ENCODE assay signal across 20 cellular contexts in the genomic region with DNA sequence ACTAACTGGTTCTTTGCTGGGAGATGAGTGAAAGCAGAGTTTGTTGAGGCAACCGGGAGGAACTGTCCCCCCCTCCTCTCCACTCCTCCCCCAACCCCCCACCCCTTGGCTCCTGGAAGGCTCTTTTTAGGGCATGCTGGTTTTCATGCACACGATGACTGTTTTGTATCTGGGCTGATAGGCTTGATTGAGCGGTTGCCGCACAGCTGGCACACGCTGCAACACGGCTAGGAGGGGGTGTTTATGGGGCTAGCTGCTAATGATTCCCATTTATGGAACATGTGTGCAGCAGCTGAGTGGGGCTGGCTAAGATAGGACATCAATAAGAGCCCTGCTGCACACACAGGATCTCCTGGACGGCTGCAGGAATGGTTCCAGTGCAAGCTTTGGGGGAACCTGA.
"Had no signal": no experiment of that assay in that cellular context is flagged by ENCODE, and none has a peak within 500 bp of the region (broad histone marks: within the 10 kb centered on the region; RNA-seq: fewer than 3 reads in every experiment).

No MANE protein-coding gene starts in this region.

- ATAC-seq: activated CD8-positive, alpha-beta T cell treated with anti-CD3 and anti-CD28 coated beads, Interleukin-2, amount 10 ng/mL, durations not matched to agents 7 days and 5 days; gastroesophageal sphincter; heart left ventricle; naive thymus-derived CD4-positive, alpha-beta T cell; right lobe of liver; stimulated activated memory B cell treated with anti-CD40 and anti-IgM and Interleukin-4, amounts not matched to agents 10 μg/mL and 1 μg/mL and 100 μg/mL, for 72 hours; upper lobe of right lung had no signal

- H3K36me3 Mint-ChIP-seq: neural progenitor cell had no signal

- H3K4me3 ChIP-seq: adrenal gland, breast epithelium, coronary artery, gastroesophageal sphincter, heart left ventricle, left ventricle myocardium inferior, mucosa of descending colon, neural progenitor cell, prostate gland, right lobe of liver, thoracic aorta, upper lobe of right lung had no signal

- H3K9me3 Mint-ChIP-seq: activated CD4-positive, alpha-beta T cell treated with anti-CD3 and anti-CD28 coated beads, Interleukin-2, amount 10 ng/mL, durations not matched to agents 7 days and 5 days; neural progenitor cell; stimulated activated memory B cell treated with anti-CD40 and anti-IgM and Interleukin-4, amounts not matched to agents 10 μg/mL and 1 μg/mL and 100 μg/mL, for 72 hours had no signal

- H2AFZ ChIP-seq: neural progenitor cell had no signal

- H3K4me2 ChIP-seq: neural progenitor cell had no signal

- DNase-seq: activated CD4-positive, alpha-beta T cell treated with anti-CD3 and anti-CD28 coated beads, Interleukin-2, amount 10 ng/mL, durations not matched to agents 7 days and 5 days; activated CD8-positive, alpha-beta T cell treated with anti-CD3 and anti-CD28 coated beads, Interleukin-2, amount 10 ng/mL, durations not matched to agents 7 days and 5 days; activated naive CD4-positive, alpha-beta T cell treated with anti-CD3 and anti-CD28 coated beads for 36 hours; activated T-cell treated with anti-CD3 and anti-CD28 coated beads, Interleukin-2, amount 50 U/mL, for 24 hours; adrenal gland; heart left ventricle; left ventricle myocardium inferior; mucosa of descending colon; naive thymus-derived CD4-positive, alpha-beta T cell; right lobe of liver; stimulated activated CD4-positive, alpha-beta T cell treated with anti-CD3 and anti-CD28 coated beads, Interleukin-4, amount 100 ng/mL, for 4 hours; upper lobe of right lung had no signal

- H3K27ac Mint-ChIP-seq: activated CD4-positive, alpha-beta T cell treated with anti-CD3 and anti-CD28 coated beads, Interleukin-2, amount 10 ng/mL, durations not matched to agents 7 days and 5 days; activated CD8-positive, alpha-beta T cell treated with anti-CD3 and anti-CD28 coated beads, Interleukin-2, amount 10 ng/mL, durations not matched to agents 7 days and 5 days; activated naive CD4-positive, alpha-beta T cell treated with anti-CD3 and anti-CD28 coated beads for 36 hours; activated T-cell treated with anti-CD3 and anti-CD28 coated beads, Interleukin-2, amount 50 U/mL, for 24 hours; naive thymus-derived CD4-positive, alpha-beta T cell; neural progenitor cell; stimulated activated memory B cell treated with anti-CD40 and anti-IgM and Interleukin-4, amounts not matched to agents 10 μg/mL and 1 μg/mL and 100 μg/mL, for 72 hours; T-helper 1 cell treated with Interleukin-12 subunit alpha and Interleukin-12 subunit beta and Interleukin-4 antibody, amounts not matched to agents 30 μg/mL and 1 μg/mL, for 36 hours had no signal

- H3K36me3 ChIP-seq: adrenal gland, breast epithelium, gastroesophageal sphincter, heart left ventricle, left ventricle myocardium inferior, neural progenitor cell, prostate gland, right lobe of liver, thoracic aorta, upper lobe of right lung had no signal

- H3K27ac ChIP-seq: adrenal gland, coronary artery, gastroesophageal sphincter, left ventricle myocardium inferior, neural progenitor cell, prostate gland, right lobe of liver, thoracic aorta, upper lobe of right lung had no signal

- H3K4me1 ChIP-seq: adrenal gland, neural progenitor cell, prostate gland, right lobe of liver had no signal

- H3K9me3 ChIP-seq: adrenal gland, breast epithelium, gastroesophageal sphincter, heart left ventricle, left ventricle myocardium inferior, mucosa of descending colon, prostate gland, right lobe of liver, thoracic aorta, upper lobe of right lung had no signal

- H3K27me3 ChIP-seq: adrenal gland, breast epithelium, neural progenitor cell, right lobe of liver, upper lobe of right lung had no signal

- H3K9ac ChIP-seq: neural progenitor cell had no signal
